Comparison of ENCODE assay signal across 1 cellular context in the genomic region with DNA sequence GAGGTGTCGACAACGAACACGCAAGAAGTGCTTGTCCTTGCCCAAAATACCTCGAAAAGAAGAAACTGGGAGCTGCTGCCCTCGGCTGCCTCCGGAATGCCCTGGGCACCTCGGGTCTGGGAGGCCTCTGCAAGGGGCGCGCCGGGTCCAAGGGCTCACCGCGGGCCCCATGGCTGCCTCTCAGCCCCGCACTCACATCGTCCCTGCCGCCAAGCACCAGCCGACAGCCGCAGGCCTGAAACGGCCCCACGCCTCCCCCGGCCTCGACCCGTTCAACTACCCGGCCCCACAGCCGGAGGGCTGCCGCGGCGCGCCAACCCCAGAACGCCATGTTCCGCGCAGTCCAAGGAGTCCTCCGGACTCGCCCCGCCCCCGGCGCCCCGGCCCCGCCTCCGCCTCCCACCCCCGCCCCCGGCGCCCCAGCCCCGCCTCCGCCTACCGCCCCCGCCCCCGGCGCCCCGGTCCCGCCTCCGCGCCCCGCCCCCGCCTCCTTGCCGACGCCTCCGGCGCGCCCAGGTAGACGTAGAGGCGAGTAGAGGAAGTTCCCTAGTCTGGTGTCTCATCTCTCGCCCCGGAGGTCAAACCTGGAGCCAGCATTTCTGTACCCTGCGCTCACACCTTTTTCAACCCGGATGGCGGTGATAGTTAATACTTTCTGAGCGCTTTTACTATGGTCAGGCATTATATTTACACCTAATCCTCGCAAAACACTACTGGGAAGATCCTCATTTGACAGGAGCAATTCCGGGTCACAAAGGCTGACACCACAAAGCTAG.
TF ChIP-seq lines count a peak whose summit lies in the region.

Gene SIRT3 (minus strand): TSS at position 345 of the 776 bp plus-strand sequence. CDS start 14 bp downstream, at position 331.

TF ChIP-seq in HepG2, 621 proteins besides CTCF, POLR2A, EP300 and RAD21 (continued from another document and continues in another):
- TF ChIP-seq THAP7 (CRISPR knock-in tag; IDR thresholded peaks at IDR 0.05) (no peak), ZNF83 (CRISPR knock-in tag; IDR thresholded peaks at IDR 0.05; ENCODE audit: borderline replicate concordance) (no peak), ZNF546 (CRISPR knock-in tag; conservative IDR thresholded peaks at IDR 0.05) (no peak; the same call in 1 of the 2 replicates), ZNF761 (CRISPR knock-in tag; conservative IDR thresholded peaks at IDR 0.05) (no peak), PRPF4 (IDR thresholded peaks at IDR 0.05; ENCODE audit: low read depth, low read length, poor library complexity, severe bottlenecking) (no peak), BCL6 (CRISPR knock-in tag; IDR thresholded peaks at IDR 0.05) (no peak), ZNF572 (CRISPR knock-in tag; IDR thresholded peaks at IDR 0.05) (0 out of 2 replicates have a peak, but pooled peaks have one; percentile 49), POLR2AphosphoS2 (IDR thresholded peaks at IDR 0.05; ENCODE audit: low read depth, low read length) (no peak), SMYD3 (CRISPR knock-in tag; IDR thresholded peaks at IDR 0.05) (0 out of 2 replicates have a peak, but pooled peaks have one; percentile 50), KAT2B (IDR thresholded peaks at IDR 0.05; ENCODE audit: borderline replicate concordance, low read depth, low read length) (no peak), TRIM24 (CRISPR knock-in tag; IDR thresholded peaks at IDR 0.05) (no peak), IKZF5 (CRISPR knock-in tag; IDR thresholded peaks at IDR 0.05) (no peak), ZBTB43 (CRISPR knock-in tag; conservative IDR thresholded peaks at IDR 0.05) (0 out of 2 replicates have a peak, but pooled peaks have one; percentile 40), ZNF33A (CRISPR knock-in tag; IDR thresholded peaks at IDR 0.05; ENCODE audit: borderline replicate concordance) (no peak), MBD4 (IDR thresholded peaks at IDR 0.05; ENCODE audit: borderline replicate concordance, low read length) (no peak), NR2C2 (CRISPR knock-in tag; IDR thresholded peaks at IDR 0.05; ENCODE audit: borderline replicate concordance) (no peak), TEF (CRISPR knock-in tag; IDR thresholded peaks at IDR 0.05) (no peak), MTF2 (CRISPR knock-in tag; IDR thresholded peaks at IDR 0.05; ENCODE audit: borderline replicate concordance) (no peak), BRF2 (CRISPR knock-in tag; IDR thresholded peaks at IDR 0.05) (0 out of 2 replicates have a peak, but pooled peaks have one; percentile 52), ZNF235 (CRISPR knock-in tag; IDR thresholded peaks at IDR 0.05; ENCODE audit: borderline replicate concordance) (no peak), ZNF10 (CRISPR knock-in tag; IDR thresholded peaks at IDR 0.05; ENCODE audit: borderline replicate concordance, low read depth) (no peak), ZC3H13 (CRISPR knock-in tag; IDR thresholded peaks at IDR 0.05) (no peak), NPAS2 (CRISPR knock-in tag; IDR thresholded peaks at IDR 0.05; ENCODE audit: borderline replicate concordance) (no peak), ZNF335 (CRISPR knock-in tag; IDR thresholded peaks at IDR 0.05) (no peak), TRIM22 (IDR thresholded peaks at IDR 0.05) (no peak), ZNF615 (CRISPR knock-in tag; IDR thresholded peaks at IDR 0.05; ENCODE audit: borderline replicate concordance) (no peak), FOXC1 (CRISPR knock-in tag; IDR thresholded peaks at IDR 0.05; ENCODE audit: borderline replicate concordance) (no peak; the same call in 1 of the 2 replicates), MEIS2 (CRISPR knock-in tag; IDR thresholded peaks at IDR 0.05) (peak; percentile 62; the same call in 1 of the 2 replicates), RFXAP (CRISPR knock-in tag; IDR thresholded peaks at IDR 0.05; ENCODE audit: borderline replicate concordance) (peak; percentile 51; the same call in 1 of the 2 replicates), ZNF180 (CRISPR knock-in tag; IDR thresholded peaks at IDR 0.05; ENCODE audit: borderline replicate concordance, low read depth) (no peak), ADNP (CRISPR knock-in tag; IDR thresholded peaks at IDR 0.05) (no peak), ZBTB42 (CRISPR knock-in tag; IDR thresholded peaks at IDR 0.05) (no peak), ZBTB37 (CRISPR knock-in tag; IDR thresholded peaks at IDR 0.05) (no peak), ZNF7 (CRISPR knock-in tag; IDR thresholded peaks at IDR 0.05) (no peak), DR1 (CRISPR knock-in tag; IDR thresholded peaks at IDR 0.05) (no peak), ZNF780A (CRISPR knock-in tag; IDR thresholded peaks at IDR 0.05) (no peak), SAFB2 (CRISPR knock-in tag; IDR thresholded peaks at IDR 0.05; ENCODE audit: borderline replicate concordance, low read depth) (no peak), SP4 (CRISPR knock-in tag; IDR thresholded peaks at IDR 0.05) (no peak), PAX8 (CRISPR knock-in tag; IDR thresholded peaks at IDR 0.05; ENCODE audit: borderline replicate concordance) (no peak)
- TF ChIP-seq, protein P1, sequence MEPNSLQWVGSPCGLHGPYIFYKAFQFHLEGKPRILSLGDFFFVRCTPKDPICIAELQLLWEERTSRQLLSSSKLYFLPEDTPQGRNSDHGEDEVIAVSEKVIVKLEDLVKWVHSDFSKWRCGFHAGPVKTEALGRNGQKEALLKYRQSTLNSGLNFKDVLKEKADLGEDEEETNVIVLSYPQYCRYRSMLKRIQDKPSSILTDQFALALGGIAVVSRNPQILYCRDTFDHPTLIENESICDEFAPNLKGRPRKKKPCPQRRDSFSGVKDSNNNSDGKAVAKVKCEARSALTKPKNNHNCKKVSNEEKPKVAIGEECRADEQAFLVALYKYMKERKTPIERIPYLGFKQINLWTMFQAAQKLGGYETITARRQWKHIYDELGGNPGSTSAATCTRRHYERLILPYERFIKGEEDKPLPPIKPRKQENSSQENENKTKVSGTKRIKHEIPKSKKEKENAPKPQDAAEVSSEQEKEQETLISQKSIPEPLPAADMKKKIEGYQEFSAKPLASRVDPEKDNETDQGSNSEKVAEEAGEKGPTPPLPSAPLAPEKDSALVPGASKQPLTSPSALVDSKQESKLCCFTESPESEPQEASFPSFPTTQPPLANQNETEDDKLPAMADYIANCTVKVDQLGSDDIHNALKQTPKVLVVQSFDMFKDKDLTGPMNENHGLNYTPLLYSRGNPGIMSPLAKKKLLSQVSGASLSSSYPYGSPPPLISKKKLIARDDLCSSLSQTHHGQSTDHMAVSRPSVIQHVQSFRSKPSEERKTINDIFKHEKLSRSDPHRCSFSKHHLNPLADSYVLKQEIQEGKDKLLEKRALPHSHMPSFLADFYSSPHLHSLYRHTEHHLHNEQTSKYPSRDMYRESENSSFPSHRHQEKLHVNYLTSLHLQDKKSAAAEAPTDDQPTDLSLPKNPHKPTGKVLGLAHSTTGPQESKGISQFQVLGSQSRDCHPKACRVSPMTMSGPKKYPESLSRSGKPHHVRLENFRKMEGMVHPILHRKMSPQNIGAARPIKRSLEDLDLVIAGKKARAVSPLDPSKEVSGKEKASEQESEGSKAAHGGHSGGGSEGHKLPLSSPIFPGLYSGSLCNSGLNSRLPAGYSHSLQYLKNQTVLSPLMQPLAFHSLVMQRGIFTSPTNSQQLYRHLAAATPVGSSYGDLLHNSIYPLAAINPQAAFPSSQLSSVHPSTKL (CRISPR knock-in tag; IDR thresholded peaks at IDR 0.05): no peak
- TF ChIP-seq, protein P2, sequence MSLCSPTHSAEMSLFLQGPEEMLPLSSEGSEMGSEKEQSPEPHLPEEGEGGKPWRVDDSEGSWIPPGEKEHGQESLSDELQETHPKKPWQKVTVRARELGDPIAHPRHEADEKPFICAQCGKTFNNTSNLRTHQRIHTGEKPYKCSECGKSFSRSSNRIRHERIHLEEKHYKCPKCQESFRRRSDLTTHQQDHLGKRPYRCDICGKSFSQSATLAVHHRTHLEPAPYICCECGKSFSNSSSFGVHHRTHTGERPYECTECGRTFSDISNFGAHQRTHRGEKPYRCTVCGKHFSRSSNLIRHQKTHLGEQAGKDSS (CRISPR knock-in tag; IDR thresholded peaks at IDR 0.05; ENCODE audit: borderline replicate concordance, low read depth): no peak
- TF ChIP-seq, protein P3, sequence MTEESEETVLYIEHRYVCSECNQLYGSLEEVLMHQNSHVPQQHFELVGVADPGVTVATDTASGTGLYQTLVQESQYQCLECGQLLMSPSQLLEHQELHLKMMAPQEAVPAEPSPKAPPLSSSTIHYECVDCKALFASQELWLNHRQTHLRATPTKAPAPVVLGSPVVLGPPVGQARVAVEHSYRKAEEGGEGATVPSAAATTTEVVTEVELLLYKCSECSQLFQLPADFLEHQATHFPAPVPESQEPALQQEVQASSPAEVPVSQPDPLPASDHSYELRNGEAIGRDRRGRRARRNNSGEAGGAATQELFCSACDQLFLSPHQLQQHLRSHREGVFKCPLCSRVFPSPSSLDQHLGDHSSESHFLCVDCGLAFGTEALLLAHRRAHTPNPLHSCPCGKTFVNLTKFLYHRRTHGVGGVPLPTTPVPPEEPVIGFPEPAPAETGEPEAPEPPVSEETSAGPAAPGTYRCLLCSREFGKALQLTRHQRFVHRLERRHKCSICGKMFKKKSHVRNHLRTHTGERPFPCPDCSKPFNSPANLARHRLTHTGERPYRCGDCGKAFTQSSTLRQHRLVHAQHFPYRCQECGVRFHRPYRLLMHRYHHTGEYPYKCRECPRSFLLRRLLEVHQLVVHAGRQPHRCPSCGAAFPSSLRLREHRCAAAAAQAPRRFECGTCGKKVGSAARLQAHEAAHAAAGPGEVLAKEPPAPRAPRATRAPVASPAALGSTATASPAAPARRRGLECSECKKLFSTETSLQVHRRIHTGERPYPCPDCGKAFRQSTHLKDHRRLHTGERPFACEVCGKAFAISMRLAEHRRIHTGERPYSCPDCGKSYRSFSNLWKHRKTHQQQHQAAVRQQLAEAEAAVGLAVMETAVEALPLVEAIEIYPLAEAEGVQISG (CRISPR knock-in tag; IDR thresholded peaks at IDR 0.05): no peak; the same call in 1 of the 2 replicates
